In genomic region chr19:47687906-47688305, GRCh38 we compare ENCODE assay signal across 20 cellular contexts. TPM values are rescaled to one million over a fixed set of nuclear protein-coding genes. Genes with fewer than 3 reads are reported as not detected.
DNase-seq lines count a peak whose midpoint lies in the region; ATAC-seq and TF ChIP-seq lines count a peak whose summit lies in the region.
"Had no signal": no experiment of that assay in that cellular context is flagged by ENCODE, and none has a peak within 500 bp of the region (broad histone marks: within the 10 kb centered on the region; RNA-seq: fewer than 3 reads in every experiment).

No MANE protein-coding gene starts in this region.

- TF ChIP-seq EP300 in gastroesophageal sphincter (IDR thresholded peaks at IDR 0.05) = no peak

- H3K36me3 ChIP-seq in CD8-positive, alpha-beta T cell (ENCODE audit: insufficient read depth, low read length) = peaks cover 8% of the 10 kb centered on the region
- H3K36me3 ChIP-seq in GM23338 (ENCODE audit: insufficient read depth) = no peaks in the 10 kb centered on the region
- peaks cover 3% of the 10 kb centered on the region for H3K36me3 ChIP-seq in mesendoderm (ENCODE audit: control insufficient read depth, insufficient read depth, low read length)
- H3K36me3 ChIP-seq in gastroesophageal sphincter = peaks cover 0 to 53% of the 10 kb centered on the region in 2 donors

- CTCF ChIA-PET in CD8-positive, alpha-beta T cell (lab: Charles Lee) = interaction anchor here (0.7 to 5.2 kb wide), 4 partner anchors 12 to 483 kb away, joined by 3 to 20 read pairs (median 4); no protein-coding TSS in a partner anchor

- H3K9ac ChIP-seq in mesendoderm (ENCODE audit: low read length) = no peak overlapping the region
- H3K9ac ChIP-seq: BLaER1 had no signal

- no peaks in the 10 kb centered on the region for H3K9me3 ChIP-seq in CD8-positive, alpha-beta T cell (ENCODE audit: low read length)
- H3K9me3 ChIP-seq in gastroesophageal sphincter = no peaks in the 10 kb centered on the region
- H3K9me3 ChIP-seq: BLaER1, SJCRH30 had no signal

- H3K23ac ChIP-seq in mesendoderm (ENCODE audit: low read length) = no peak overlapping the region

- POLR2A ChIA-PET in CD8-positive, alpha-beta T cell (lab: Charles Lee) = no interaction called here

- intact Hi-C loops in CD8-positive, alpha-beta T cell (cut with DNase I, micrococcal nuclease) = no loop called here

- no peak overlapping the region for H2BK120ac ChIP-seq in mesendoderm (ENCODE audit: low read depth, low read length)

- no peak for ATAC-seq in CD8-positive, alpha-beta T cell
- ATAC-seq in GM23338 = no peak
- ATAC-seq in activated T-helper 17 cell treated with anti-CD3 and anti-CD28 coated beads, Interleukin-2, amount 50 U/mL, for 72 hours (replicated peaks) = no peak
- ATAC-seq in gastroesophageal sphincter = no peak
- ATAC-seq: Panc1 had no signal

- TF ChIP-seq POLR2A in gastroesophageal sphincter (IDR thresholded peaks at IDR 0.05) = no peak

- H2AFZ ChIP-seq in GM23338 = no peak overlapping the region

- H3K56ac ChIP-seq in mesendoderm (ENCODE audit: low read length) = no peak overlapping the region

- H3K4me1 Mint-ChIP-seq in CD8-positive, alpha-beta T cell (ENCODE audit: low read depth) = no peaks in the 10 kb centered on the region
- H3K4me1 Mint-ChIP-seq in GM23338 = no peaks in the 10 kb centered on the region
- H3K4me1 Mint-ChIP-seq in activated T-helper 17 cell treated with anti-CD3 and anti-CD28 coated beads, Interleukin-2, amount 50 U/mL, for 72 hours = no peaks in the 10 kb centered on the region

- no peak for TF ChIP-seq CTCF in CD8-positive, alpha-beta T cell (IDR thresholded peaks at IDR 0.05)
- TF ChIP-seq CTCF in GM23338 (conservative IDR thresholded peaks at IDR 0.05; ENCODE audit: low read depth in 2 of 2) (no peak), gastroesophageal sphincter (IDR thresholded peaks at IDR 0.05) (no peak)

- no peak overlapping the region for H4K5ac ChIP-seq in mesendoderm (ENCODE audit: low read length)

- H3K27ac ChIP-seq in CD8-positive, alpha-beta T cell (ENCODE audit: low read depth, low read length) = no peak overlapping the region
- H3K27ac ChIP-seq in GM23338 (ENCODE audit: low read depth) (no peak overlapping the region), mesendoderm (ENCODE audit: low read depth, low read length) (no peak overlapping the region), gastroesophageal sphincter (no peak overlapping the region)
- H3K27ac ChIP-seq: BLaER1, SJCRH30 had no signal

- H3F3A ChIP-seq in GM23338 (replicated peaks; ENCODE audit: low read depth) = 0 out of 2 replicates have a peak, but pooled peaks cover 2% of the 10 kb centered on the region

- H3K18ac ChIP-seq in mesendoderm (ENCODE audit: low read length) = no peak overlapping the region

- H2BK15ac ChIP-seq in mesendoderm (replicated peaks; ENCODE audit: low read depth) = no peak overlapping the region

- no peaks in the 10 kb centered on the region for H3K9me2 ChIP-seq in GM23338 (ENCODE audit: insufficient read depth)

- no peak overlapping the region for H3K4ac ChIP-seq in mesendoderm (ENCODE audit: low read depth, low read length)

- H3K9me3 Mint-ChIP-seq in CD8-positive, alpha-beta T cell = no peaks in the 10 kb centered on the region
- H3K9me3 Mint-ChIP-seq in GM23338 = no peaks in the 10 kb centered on the region
- no peaks in the 10 kb centered on the region for H3K9me3 Mint-ChIP-seq in activated T-helper 17 cell treated with anti-CD3 and anti-CD28 coated beads, Interleukin-2, amount 50 U/mL, for 72 hours
- H3K9me3 Mint-ChIP-seq: CD4-positive, alpha-beta T cell; HFFc6; IgD-negative memory B cell had no signal

- H3K27ac Mint-ChIP-seq in CD8-positive, alpha-beta T cell = peak overlapping the region; percentile 41
- peak overlapping the region; percentile 56; the same call in 1 of the 2 replicates for H3K27ac Mint-ChIP-seq in GM23338
- peak overlapping the region; percentile 44 for H3K27ac Mint-ChIP-seq in activated T-helper 17 cell treated with anti-CD3 and anti-CD28 coated beads, Interleukin-2, amount 50 U/mL, for 72 hours
- H3K27ac Mint-ChIP-seq: CD4-positive, alpha-beta T cell; HFFc6; IgD-negative memory B cell had no signal

- H3K79me2 ChIP-seq in GM23338 (replicated peaks; ENCODE audit: insufficient read depth) = no peaks in the 10 kb centered on the region
- H3K79me2 ChIP-seq in mesendoderm (ENCODE audit: control insufficient read depth, insufficient read depth, low read length) = peaks cover 5% of the 10 kb centered on the region

- no peaks in the 10 kb centered on the region for H3K4me1 ChIP-seq in CD8-positive, alpha-beta T cell (ENCODE audit: insufficient read depth, low read length)
- H3K4me1 ChIP-seq in GM23338 (ENCODE audit: insufficient read depth) (no peaks in the 10 kb centered on the region), mesendoderm (ENCODE audit: control insufficient read depth, low read depth, low read length) (peaks cover 5% of the 10 kb centered on the region), gastroesophageal sphincter (no peaks in the 10 kb centered on the region)
- H3K4me1 ChIP-seq: BLaER1, SJCRH30 had no signal

- H2AK5ac ChIP-seq in mesendoderm (ENCODE audit: low read length) = no peak overlapping the region

- peaks cover 41% of the 10 kb centered on the region for H3K36me3 Mint-ChIP-seq in CD8-positive, alpha-beta T cell
- H3K36me3 Mint-ChIP-seq in GM23338 (ENCODE audit: low read depth) = peaks cover 33% of the 10 kb centered on the region
- peaks cover 8% of the 10 kb centered on the region for H3K36me3 Mint-ChIP-seq in activated T-helper 17 cell treated with anti-CD3 and anti-CD28 coated beads, Interleukin-2, amount 50 U/mL, for 72 hours (ENCODE audit: low read depth)

- H4K8ac ChIP-seq in mesendoderm (ENCODE audit: low read depth, low read length) = no peak overlapping the region

- no peaks in the 10 kb centered on the region for H3K27me3 Mint-ChIP-seq in CD8-positive, alpha-beta T cell (ENCODE audit: low read depth)
- peaks cover 6% of the 10 kb centered on the region for H3K27me3 Mint-ChIP-seq in GM23338 (ENCODE audit: insufficient read depth, low read depth, poor library complexity)
- no peaks in the 10 kb centered on the region for H3K27me3 Mint-ChIP-seq in activated T-helper 17 cell treated with anti-CD3 and anti-CD28 coated beads, Interleukin-2, amount 50 U/mL, for 72 hours
- H3K27me3 Mint-ChIP-seq: CD4-positive, alpha-beta T cell; IgD-negative memory B cell had no signal

- no peaks in the 10 kb centered on the region for H3K27me3 ChIP-seq in CD8-positive, alpha-beta T cell (ENCODE audit: insufficient read depth, low read length)
- no peaks in the 10 kb centered on the region for H3K27me3 ChIP-seq in GM23338 (ENCODE audit: insufficient read depth)
- H3K27me3 ChIP-seq in mesendoderm (ENCODE audit: insufficient read depth, low read length, poor library complexity) = no peaks in the 10 kb centered on the region
- H3K27me3 ChIP-seq in gastroesophageal sphincter = no peaks in the 10 kb centered on the region
- H3K27me3 ChIP-seq: BLaER1, SJCRH30 had no signal

- H3K79me1 ChIP-seq in mesendoderm (ENCODE audit: low read length) = peaks cover 13% of the 10 kb centered on the region

- H3K4me2 ChIP-seq in GM23338 = no peak overlapping the region
- H3K4me2 ChIP-seq in mesendoderm (ENCODE audit: low read length) = no peak overlapping the region
- H3K4me2 ChIP-seq: BLaER1 had no signal

- no peak overlapping the region for H3K4me3 Mint-ChIP-seq in CD8-positive, alpha-beta T cell
- no peak overlapping the region for H3K4me3 Mint-ChIP-seq in GM23338
- no peak overlapping the region for H3K4me3 Mint-ChIP-seq in activated T-helper 17 cell treated with anti-CD3 and anti-CD28 coated beads, Interleukin-2, amount 50 U/mL, for 72 hours
- H3K4me3 Mint-ChIP-seq: CD4-positive, alpha-beta T cell; HFFc6; IgD-negative memory B cell had no signal

- no peak overlapping the region for H3K4me3 ChIP-seq in CD8-positive, alpha-beta T cell (ENCODE audit: low read depth, low read length)
- H3K4me3 ChIP-seq in GM23338 (no peak overlapping the region), mesendoderm (ENCODE audit: low read length) (no peak overlapping the region), gastroesophageal sphincter (no peak overlapping the region)
- H3K4me3 ChIP-seq: BLaER1, SJCRH30 had no signal

- no CpG with 5 or more reads among the region's 7 CpGs for WGBS in mesendoderm (ENCODE audit: extremely low coverage, insufficient coverage, low lambda C conversion rate)
- WGBS in gastroesophageal sphincter (ENCODE audit: low coverage in 1 of 2), 2 donors = 80 to 83% methylated on average over 2 to 7 of the region's 7 CpGs

- peaks cover 2% of the 10 kb centered on the region; the same call in 1 of the 2 replicates for H4K20me1 ChIP-seq in GM23338 (replicated peaks; ENCODE audit: insufficient read depth)

- H2BK5ac ChIP-seq in mesendoderm (ENCODE audit: low read length) = no peak overlapping the region

- no peak for DNase-seq in CD8-positive, alpha-beta T cell
- DNase-seq in GM23338 (ENCODE audit: low spot score) (no peak), mesendoderm (peak; percentile 75), NCI-H748 (lab: John Stamatoyannopoulos, UW; ENCODE audit: unreplicated experiment) (no peak), dermis blood vessel endothelial cell (no peak)
- DNase-seq: CD4-positive, alpha-beta T cell; DND-41; HFFc6; Karpas-422; MV-4-11; NCI-H1417; NCI-H1694 treated with DMSO at 0.1 percent for 48 hours; NCI-H510A; NCI-H748 treated with DMSO at 0.1 percent for 48 hours; SJCRH30 had no signal

TF ChIP-seq in GM23338, 12 proteins besides CTCF, POLR2A, EP300 and RAD21 (continues in another document):
- TF ChIP-seq STAT1 (IDR thresholded peaks at IDR 0.05; ENCODE audit: unreplicated experiment) (no peak), EZH2phosphoT487 (IDR thresholded peaks at IDR 0.05; ENCODE audit: unreplicated experiment) (no peak), POLR2AphosphoS5 (IDR thresholded peaks at IDR 0.05; ENCODE audit: low read depth) (no peak), NANOG (IDR thresholded peaks at IDR 0.05; ENCODE audit: borderline replicate concordance) (no peak)

RNA-seq across cellular contexts. Expression of gene EHD2, which starts 25.3 kb away (rescaled TPM):
- under 1 TPM in 1 of 2 experiments, not detected in 1; 0.25 TPM for total RNA-seq in CD8-positive, alpha-beta T cell
- 10.8 and 11.7 TPM in 2 replicates for total RNA-seq in GM23338 (2014; rRNA removed; shearing (Covaris generic))
- polyA plus RNA-seq in GM23338 (2016; fragmentation: Nextera tagmentation; extraction: Ambion mirVana) = 6.6 TPM in 2 replicates
- total RNA-seq in activated T-helper 17 cell treated with anti-CD3 and anti-CD28 coated beads, Interleukin-2, amount 50 U/mL, for 72 hours = 1 to 10 TPM in 1 of 2 donors, under 1 TPM in 1; 0.35 to 8.2 TPM
- 7.1 TPM for polyA plus RNA-seq in mesendoderm (2013, experiment 1 of 2)
- polyA plus RNA-seq in mesendoderm (2013, experiment 2 of 2) = 7.0 TPM
- total RNA-seq in dermis blood vessel endothelial cell = 148 and 336 TPM in 2 replicates
- total RNA-seq in gastroesophageal sphincter = 100 to 1,000 TPM; 149 to 383 (median 159) TPM
- polyA plus RNA-seq: IgD-negative memory B cell had no signal

RNA-seq across cellular contexts. Expression of gene NOP53, which starts 57.4 kb away (rescaled TPM):
- total RNA-seq in CD8-positive, alpha-beta T cell = 100 to 1,000 TPM; 924 to 926 TPM
- total RNA-seq in GM23338 (2014; rRNA removed; shearing (Covaris generic)) = 151 and 167 TPM in 2 replicates
- 192 and 211 TPM in 2 replicates for polyA plus RNA-seq in GM23338 (2016; fragmentation: Nextera tagmentation; extraction: Ambion mirVana)
- total RNA-seq in activated T-helper 17 cell treated with anti-CD3 and anti-CD28 coated beads, Interleukin-2, amount 50 U/mL, for 72 hours = 100 to 1,000 TPM; 274 to 467 TPM
- polyA plus RNA-seq in mesendoderm (2013, experiment 1 of 2) = 291 TPM
- polyA plus RNA-seq in mesendoderm (2013, experiment 2 of 2) = 305 TPM
- total RNA-seq in dermis blood vessel endothelial cell (68.3 and 105 TPM in 2 replicates), gastroesophageal sphincter (100 to 1,000 TPM; 332 to 592 (median 362) TPM)

Comparison
In these comparisons a context has a peak if more than half of its experiments do, and no peak if none do; other contexts are left out.
1. RNA of gene EHD2, which starts 25.3 kb away (total RNA-seq): 149 to 383 TPM in gastroesophageal sphincter and 148 to 336 TPM in dermis blood vessel endothelial cell; 10.8 to 11.7 TPM in GM23338, 0.35 to 8.2 TPM in activated T-helper 17 cell treated with anti-CD3 and anti-CD28 coated beads, Interleukin-2, amount 50 U/mL, for 72 hours and 0.25 TPM in CD8-positive, alpha-beta T cell; every median in the first group is over 10 times any median in the second.
2. Peak in every context shown above with its lines, with median percentiles within 50 percentile points of each other: H3K27ac Mint-ChIP-seq.